Comparison of ENCODE assay signal across 21 cellular contexts in the genomic region with DNA sequence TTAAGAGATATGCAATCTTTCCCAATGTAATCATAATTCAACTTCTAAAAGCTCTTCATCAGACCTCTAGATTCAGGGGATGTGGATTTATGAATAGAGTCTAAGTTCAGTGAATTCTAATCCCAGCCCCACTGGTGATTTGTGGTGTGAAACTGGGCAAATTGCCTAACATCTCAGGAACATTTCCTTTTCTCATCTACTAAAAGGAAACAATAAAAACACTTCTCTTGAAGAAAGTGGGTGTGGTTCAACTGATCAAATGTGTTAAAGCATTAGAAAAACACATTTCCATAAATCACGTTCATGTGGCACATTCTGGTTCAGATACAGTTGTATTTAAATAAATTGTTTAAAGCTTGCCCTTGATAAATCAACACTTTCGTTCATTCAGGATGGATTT.
"Had no signal": no experiment of that assay in that cellular context is flagged by ENCODE, and none has a peak within 500 bp of the region (broad histone marks: within the 10 kb centered on the region; RNA-seq: fewer than 3 reads in every experiment).

No MANE protein-coding gene starts in this region.

- H3K36me3 ChIP-seq: MG63 had no signal

- H3K9me3 ChIP-seq: MG63 had no signal

- H3K4me3 ChIP-seq: MG63 had no signal

- H3K27me3 ChIP-seq: MG63 had no signal

- DNase-seq: Karpas-422; KG1; MG63; NCI-H1105; NCI-H1417; NCI-H1436 treated with DMSO at 0.1 percent for 48 hours; NCI-H1694; NCI-H187 treated with DMSO at 0.1 percent for 48 hours; NCI-H2029 treated with DMSO at 0.1 percent for 48 hours; NCI-H2171 treated with DMSO at 0.1 percent for 48 hours; NCI-H345; NCI-H446 treated with DMSO at 0.1 percent for 48 hours; NCI-H510A treated with DMSO at 0.1 percent for 48 hours; NCI-H526 treated with DMSO at 0.1 percent for 48 hours; NK-92 treated with Interleukin-12 subunit alpha and Interleukin-12 subunit beta, amount 100 ng/mL, for 24 hours; PC-3; SHP77; T-helper 1 cell; T-helper 17 cell had no signal

- ATAC-seq: Panc1, PC-3, SK-N-SH treated with all-trans-retinoic acid at 6 μM for 48 hours, T-helper 17 cell had no signal
